22 cellular contexts compared by ENCODE assay signal in the genomic region with DNA sequence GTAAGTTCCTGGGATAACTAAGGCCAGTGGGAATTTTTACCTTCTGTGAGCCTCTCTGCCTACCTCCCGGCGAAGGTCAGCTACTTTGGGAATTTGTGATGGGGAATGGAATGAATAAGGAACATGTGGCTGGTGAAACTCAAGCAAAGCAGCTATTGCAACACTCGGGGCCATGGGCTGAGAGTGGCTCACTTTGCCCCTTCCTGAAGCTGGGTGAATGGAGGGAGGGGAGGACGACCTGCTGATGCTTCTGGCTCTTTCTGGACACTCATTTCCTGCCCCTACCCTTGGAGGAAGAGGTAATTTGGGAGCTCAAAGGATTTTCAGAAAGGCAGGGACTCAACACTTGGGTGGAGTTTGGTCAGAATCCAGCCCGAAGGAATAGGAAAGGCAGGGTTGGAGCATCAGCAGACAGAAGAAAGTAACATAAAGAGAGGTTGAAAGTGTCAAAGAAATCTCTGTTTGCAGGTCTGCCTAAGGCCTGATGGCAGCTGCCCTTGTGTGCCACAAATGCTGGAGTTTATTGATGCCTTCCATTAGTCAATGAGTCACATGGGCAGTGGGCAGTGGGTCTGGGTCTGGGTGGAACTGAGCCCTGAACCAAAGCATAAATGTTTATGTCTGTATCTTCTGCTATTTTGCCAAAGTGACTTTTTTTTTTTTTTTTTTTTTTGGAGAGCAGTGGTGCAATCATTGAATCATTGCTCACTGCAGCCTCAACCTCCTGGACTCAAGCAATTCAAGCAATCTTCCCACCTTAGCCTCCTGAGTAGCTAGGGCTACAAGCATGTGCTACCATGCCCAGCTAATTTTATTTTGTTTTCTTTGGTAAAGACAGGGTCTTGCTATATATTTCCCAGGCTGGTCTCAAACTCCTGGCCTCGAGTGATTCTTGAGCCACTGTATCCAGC. TPM values are rescaled to one million over a fixed set of nuclear protein-coding genes. Genes with fewer than 3 reads are reported as not detected.
DNase-seq lines count a peak whose midpoint lies in the region; ATAC-seq and TF ChIP-seq lines count a peak whose summit lies in the region.
"Had no signal": no experiment of that assay in that cellular context is flagged by ENCODE, and none has a peak within 500 bp of the region (broad histone marks: within the 10 kb centered on the region; RNA-seq: fewer than 3 reads in every experiment).

No MANE protein-coding gene starts in this region.

- no peak overlapping the region for H3K27ac ChIP-seq in BLaER1
- H3K27ac ChIP-seq in CD8-positive, alpha-beta memory T cell (ENCODE audit: low read depth, low read length), result no peak overlapping the region
- no peak overlapping the region for H3K27ac ChIP-seq in right cardiac atrium (ENCODE audit: low read length)
- H3K27ac ChIP-seq: lower lobe of right lung, testis had no signal

- CTCF ChIA-PET in WTC11 (lab: Charles Lee), result interaction anchor here (1.2 kb wide), 1 partner anchor 232 kb away, joined by 5 read pairs; no protein-coding TSS in a partner anchor
- CTCF ChIA-PET in CD8-positive, alpha-beta memory T cell (lab: Charles Lee), result no interaction called here

- DNase-seq in HT1080 (ENCODE audit: low read depth) (peak; percentile 86), WTC11 (ENCODE audit: low spot score) (no peak), foreskin fibroblast (peak; percentile 29 to 37), right cardiac atrium (no peak)
- no peak for DNase-seq in CD8-positive, alpha-beta memory T cell
- no peak for DNase-seq in effector CD4-positive, alpha-beta T cell
- DNase-seq: activated CD4-positive, alpha-beta T cell treated with anti-CD3 and anti-CD28 coated beads for 36 hours; activated CD8-positive, alpha-beta memory T cell treated with anti-CD3 and anti-CD28 coated beads, Interleukin-2, amount 10 ng/mL, durations not matched to agents 7 days and 5 days; activated naive CD8-positive, alpha-beta T cell treated with anti-CD3 and anti-CD28 coated beads, Interleukin-2, amount 50 U/mL, for 24 hours; Caco-2; central memory CD4-positive, alpha-beta T cell; lower lobe of right lung; MM.1S; NCI-H2029; SW 1271; testis had no signal

- no peaks in the 10 kb centered on the region for H3K27me3 Mint-ChIP-seq in WTC11 (ENCODE audit: low read depth)
- peaks cover 0 to 1% of the 10 kb centered on the region in 2 donors for H3K27me3 Mint-ChIP-seq in CD8-positive, alpha-beta memory T cell
- H3K27me3 Mint-ChIP-seq: activated CD4-positive, alpha-beta T cell treated with anti-CD3 and anti-CD28 coated beads for 36 hours; activated CD8-positive, alpha-beta memory T cell treated with anti-CD3 and anti-CD28 coated beads, Interleukin-2, amount 10 ng/mL, durations not matched to agents 7 days and 5 days; activated T-helper 17 cell treated with anti-CD3 and anti-CD28 coated beads, Interleukin-2, amount 50 U/mL, for 72 hours had no signal

- no peak overlapping the region for H3K27ac Mint-ChIP-seq in WTC11
- H3K27ac Mint-ChIP-seq in CD8-positive, alpha-beta memory T cell, result peak overlapping the region in 2 of 8 donors; percentile 36 to 87
- H3K27ac Mint-ChIP-seq: activated CD4-positive, alpha-beta T cell treated with anti-CD3 and anti-CD28 coated beads for 36 hours; activated CD8-positive, alpha-beta memory T cell treated with anti-CD3 and anti-CD28 coated beads, Interleukin-2, amount 10 ng/mL, durations not matched to agents 7 days and 5 days; activated naive CD8-positive, alpha-beta T cell treated with anti-CD3 and anti-CD28 coated beads, Interleukin-2, amount 50 U/mL, for 24 hours; activated T-helper 17 cell treated with anti-CD3 and anti-CD28 coated beads, Interleukin-2, amount 50 U/mL, for 72 hours; stimulated activated effector memory CD8-positive, alpha-beta T cell treated with anti-CD3 and anti-CD28 coated beads, Interleukin-12 subunit alpha, Interleukin-12 subunit beta, amount 100 ng/mL, for 72 hours had no signal

- no peaks in the 10 kb centered on the region for H4K20me1 ChIP-seq in BLaER1

- POLR2A ChIA-PET in WTC11 (lab: Charles Lee), result no interaction called here
- POLR2A ChIA-PET in CD8-positive, alpha-beta memory T cell (lab: Charles Lee), result no interaction called here

- H3K27me3 ChIP-seq in BLaER1, result no peaks in the 10 kb centered on the region
- H3K27me3 ChIP-seq in CD8-positive, alpha-beta memory T cell (ENCODE audit: insufficient read depth, low read length, poor library complexity, severe bottlenecking), result no peaks in the 10 kb centered on the region
- H3K27me3 ChIP-seq in right cardiac atrium (ENCODE audit: control insufficient read depth, insufficient read depth), result no peaks in the 10 kb centered on the region
- H3K27me3 ChIP-seq: testis had no signal

- peak overlapping the region; percentile 76 for H3K4me2 ChIP-seq in BLaER1

- H3K9me3 ChIP-seq in BLaER1, result no peaks in the 10 kb centered on the region
- H3K9me3 ChIP-seq in CD8-positive, alpha-beta memory T cell (ENCODE audit: low read length), result no peaks in the 10 kb centered on the region
- H3K9me3 ChIP-seq in right cardiac atrium (ENCODE audit: control insufficient read depth, low read length), result no peaks in the 10 kb centered on the region
- H3K9me3 ChIP-seq: Caco-2, lower lobe of right lung, testis had no signal

- H3K4me3 ChIP-seq in BLaER1 (no peak overlapping the region), foreskin fibroblast (ENCODE audit: low read depth in 1 of 2, low read length in 2 of 2) (no peak overlapping the region), right cardiac atrium (ENCODE audit: low read length) (no peak overlapping the region)
- no peak overlapping the region for H3K4me3 ChIP-seq in CD8-positive, alpha-beta memory T cell (ENCODE audit: low read length)
- H3K4me3 ChIP-seq: lower lobe of right lung, testis had no signal

- 65% methylated on average over 6 of the region's 6 CpGs for WGBS in right cardiac atrium

- no peak overlapping the region for H3K4me3 Mint-ChIP-seq in WTC11
- H3K4me3 Mint-ChIP-seq in CD8-positive, alpha-beta memory T cell, result no peak overlapping the region
- H3K4me3 Mint-ChIP-seq: activated CD4-positive, alpha-beta T cell treated with anti-CD3 and anti-CD28 coated beads for 36 hours; activated CD8-positive, alpha-beta memory T cell treated with anti-CD3 and anti-CD28 coated beads, Interleukin-2, amount 10 ng/mL, durations not matched to agents 7 days and 5 days; activated naive CD8-positive, alpha-beta T cell treated with anti-CD3 and anti-CD28 coated beads, Interleukin-2, amount 50 U/mL, for 24 hours; activated T-helper 17 cell treated with anti-CD3 and anti-CD28 coated beads, Interleukin-2, amount 50 U/mL, for 72 hours; stimulated activated effector memory CD8-positive, alpha-beta T cell treated with anti-CD3 and anti-CD28 coated beads, Interleukin-12 subunit alpha, Interleukin-12 subunit beta, amount 100 ng/mL, for 72 hours had no signal

- no peaks in the 10 kb centered on the region for H3K36me3 ChIP-seq in BLaER1
- H3K36me3 ChIP-seq in CD8-positive, alpha-beta memory T cell (ENCODE audit: insufficient read depth, low read length), result no peaks in the 10 kb centered on the region
- H3K36me3 ChIP-seq: lower lobe of right lung had no signal

- H3K36me3 Mint-ChIP-seq in WTC11, result no peaks in the 10 kb centered on the region
- H3K36me3 Mint-ChIP-seq in CD8-positive, alpha-beta memory T cell, result peaks cover 0 to 2% (median 1%) of the 10 kb centered on the region in 3 donors
- H3K36me3 Mint-ChIP-seq: stimulated activated effector memory CD8-positive, alpha-beta T cell treated with anti-CD3 and anti-CD28 coated beads, Interleukin-12 subunit alpha, Interleukin-12 subunit beta, amount 100 ng/mL, for 72 hours had no signal

- no peaks in the 10 kb centered on the region for H3K9me3 Mint-ChIP-seq in WTC11
- no peaks in the 10 kb centered on the region for H3K9me3 Mint-ChIP-seq in CD8-positive, alpha-beta memory T cell
- H3K9me3 Mint-ChIP-seq: activated naive CD8-positive, alpha-beta T cell treated with anti-CD3 and anti-CD28 coated beads, Interleukin-2, amount 50 U/mL, for 24 hours; activated T-helper 17 cell treated with anti-CD3 and anti-CD28 coated beads, Interleukin-2, amount 50 U/mL, for 72 hours; stimulated activated effector memory CD8-positive, alpha-beta T cell treated with anti-CD3 and anti-CD28 coated beads, Interleukin-12 subunit alpha, Interleukin-12 subunit beta, amount 100 ng/mL, for 72 hours had no signal

- no peak overlapping the region for H3K9ac ChIP-seq in BLaER1

- H3K4me1 ChIP-seq in BLaER1 (peaks cover 45% of the 10 kb centered on the region), right cardiac atrium (ENCODE audit: control insufficient read depth, insufficient read depth, low read length) (no peaks in the 10 kb centered on the region)
- no peaks in the 10 kb centered on the region for H3K4me1 ChIP-seq in CD8-positive, alpha-beta memory T cell (ENCODE audit: insufficient read depth, low read length)
- H3K4me1 ChIP-seq: testis had no signal

- intact Hi-C loops in right cardiac atrium (cut with DNase I), result no loop called here

- ATAC-seq in WTC11, result peak; percentile 18; the same call in 1 of the 2 replicates
- no peak for ATAC-seq in right cardiac atrium
- no peak for ATAC-seq in GM19397 (IDR thresholded peaks at IDR 0.05; ENCODE audit: unreplicated experiment)
- ATAC-seq: activated CD4-positive, alpha-beta T cell treated with anti-CD3 and anti-CD28 coated beads for 36 hours; activated CD8-positive, alpha-beta memory T cell treated with anti-CD3 and anti-CD28 coated beads, Interleukin-2, amount 10 ng/mL, durations not matched to agents 7 days and 5 days; activated naive CD8-positive, alpha-beta T cell treated with anti-CD3 and anti-CD28 coated beads, Interleukin-2, amount 50 U/mL, for 24 hours; activated T-helper 17 cell treated with anti-CD3 and anti-CD28 coated beads, Interleukin-2, amount 50 U/mL, for 72 hours; lower lobe of right lung; sciatic nerve; stimulated activated effector memory CD8-positive, alpha-beta T cell treated with anti-CD3 and anti-CD28 coated beads, Interleukin-12 subunit alpha, Interleukin-12 subunit beta, amount 100 ng/mL, for 72 hours had no signal

- TF ChIP-seq CTCF in WTC11 (IDR thresholded peaks at IDR 0.05) (no peak), foreskin fibroblast (IDR thresholded peaks at IDR 0.05; ENCODE audit: low read depth, low read length) (no peak)

- peaks cover 10% of the 10 kb centered on the region; the same call in 1 of the 2 replicates for H3K4me1 Mint-ChIP-seq in WTC11
- no peaks in the 10 kb centered on the region for H3K4me1 Mint-ChIP-seq in CD8-positive, alpha-beta memory T cell
- H3K4me1 Mint-ChIP-seq: activated CD4-positive, alpha-beta T cell treated with anti-CD3 and anti-CD28 coated beads for 36 hours; activated CD8-positive, alpha-beta memory T cell treated with anti-CD3 and anti-CD28 coated beads, Interleukin-2, amount 10 ng/mL, durations not matched to agents 7 days and 5 days; activated T-helper 17 cell treated with anti-CD3 and anti-CD28 coated beads, Interleukin-2, amount 50 U/mL, for 72 hours; stimulated activated effector memory CD8-positive, alpha-beta T cell treated with anti-CD3 and anti-CD28 coated beads, Interleukin-12 subunit alpha, Interleukin-12 subunit beta, amount 100 ng/mL, for 72 hours had no signal

RNA-seq across cellular contexts. Expression of a gene that starts 12.4 kb away (rescaled TPM):
- total RNA-seq in HT1080 (2014; rRNA removed; shearing (Covaris generic)), result 0.13 and 0.77 TPM in 2 replicates
- 0.31 and 0.51 TPM in 2 replicates for polyA plus RNA-seq in HT1080 (2015; cell fraction: cytosol; rRNA removed)
- 0.49 and 1.3 TPM in 2 replicates for polyA plus RNA-seq in HT1080 (2015; cell fraction: nucleus; rRNA removed)
- total RNA-seq in WTC11 (2021), result 0.39 to 0.53 TPM (median 0.44 TPM) in 3 replicates
- total RNA-seq in CD8-positive, alpha-beta memory T cell, result 1 to 10 TPM; 1.5 to 1.7 TPM
- polyA plus RNA-seq in CD8-positive, alpha-beta memory T cell, result 4.8 TPM
- total RNA-seq in right cardiac atrium, result under 1 TPM in 2 of 4 donors, not detected in 2; 0.06 to 0.31 TPM
- 0.05 TPM for polyA plus RNA-seq in right cardiac atrium
- polyA plus RNA-seq: fibroblast of lung had no signal

RNA-seq across cellular contexts. Expression of a gene that starts 50.9 kb away (rescaled TPM):
- 20.3 and 21.7 TPM in 2 replicates for total RNA-seq in HT1080 (2014; rRNA removed; shearing (Covaris generic))
- polyA plus RNA-seq in HT1080 (2015; cell fraction: cytosol; rRNA removed), result 18.8 TPM in 2 replicates
- 23.8 and 35.0 TPM in 2 replicates for polyA plus RNA-seq in HT1080 (2015; cell fraction: nucleus; rRNA removed)
- total RNA-seq in WTC11 (2021), result 19.5 to 21.9 TPM (median 19.9 TPM) in 3 replicates
- total RNA-seq in CD8-positive, alpha-beta memory T cell, result 10 to 100 TPM; 32.8 TPM
- polyA plus RNA-seq in CD8-positive, alpha-beta memory T cell, result 26.3 TPM
- total RNA-seq in right cardiac atrium, result 10 to 100 TPM; 24.7 to 42.7 (median 27.7) TPM
- 31.7 TPM for polyA plus RNA-seq in right cardiac atrium

Comparison
In these comparisons a context has a peak if more than half of its experiments do, and no peak if none do; other contexts are left out.
1. DNase-seq: peak in HT1080 (single experiment) and foreskin fibroblast (2 of 2); none in WTC11 (single experiment), CD8-positive, alpha-beta memory T cell (0 of 5), right cardiac atrium (0 of 3) and effector CD4-positive, alpha-beta T cell (single experiment).